18 cellular contexts compared by ENCODE assay signal in the genomic region with DNA sequence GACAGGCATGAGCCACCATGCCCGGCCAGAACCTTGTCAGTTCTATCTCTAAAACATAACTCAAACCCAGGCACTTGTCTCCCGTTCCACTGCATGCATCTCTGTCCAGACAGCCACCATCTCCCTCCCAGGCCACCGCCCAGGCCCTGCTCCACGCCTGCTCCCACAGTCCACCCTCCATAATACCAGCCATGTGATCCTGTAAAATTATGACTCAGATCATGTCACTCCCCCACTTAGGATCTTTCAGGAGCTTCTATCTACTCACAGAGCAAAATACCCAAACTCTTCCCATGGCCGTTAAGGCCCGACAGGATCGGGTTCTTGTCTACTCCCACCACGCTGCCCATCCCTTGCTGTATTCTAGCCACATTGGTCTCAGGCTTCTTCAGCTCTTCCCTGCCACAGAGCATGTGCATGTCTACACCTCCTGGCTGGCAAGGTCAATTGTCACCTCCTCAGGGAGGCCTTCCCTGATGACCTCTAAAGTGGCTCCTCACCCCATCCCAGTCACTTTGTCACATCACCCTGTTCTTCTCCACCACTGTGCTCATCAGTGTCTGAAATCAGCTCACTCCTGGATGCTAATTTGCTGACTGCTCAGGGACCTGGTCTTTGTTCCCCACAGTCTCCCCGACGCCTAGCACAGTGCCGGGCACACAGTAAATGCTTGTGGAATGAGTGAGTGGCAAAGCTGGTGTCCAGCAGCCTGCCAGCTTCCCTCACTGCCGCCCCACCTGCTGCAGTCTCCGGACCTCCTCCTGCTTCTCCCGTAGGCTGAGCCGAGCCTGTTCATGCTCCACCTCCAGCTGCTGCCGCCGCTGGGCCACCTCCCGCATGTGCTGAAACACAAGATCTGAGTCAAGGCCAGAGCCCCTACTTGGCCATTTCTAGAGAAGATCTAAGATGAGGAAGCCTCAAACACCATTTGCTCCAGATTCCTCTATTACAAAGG. TPM values are rescaled to one million over a fixed set of nuclear protein-coding genes. Genes with fewer than 3 reads are reported as not detected.
A peak's percentile ranks its signal among the peaks of the same experiment; 100 is the strongest.
DNase-seq lines count a peak whose midpoint lies in the region; ATAC-seq and TF ChIP-seq lines count a peak whose summit lies in the region.
"Had no signal": no experiment of that assay in that cellular context is flagged by ENCODE, and none has a peak within 500 bp of the region (broad histone marks: within the 10 kb centered on the region; RNA-seq: fewer than 3 reads in every experiment).

No MANE protein-coding gene starts in this region.

- H3K4me1 ChIP-seq in CD8-positive, alpha-beta memory T cell (ENCODE audit: insufficient read depth, low read length), result peaks cover 22% of the 10 kb centered on the region

- no peaks in the 10 kb centered on the region for H3K9me3 ChIP-seq in CD8-positive, alpha-beta memory T cell (ENCODE audit: low read length)
- H3K9me3 ChIP-seq: suprapubic skin had no signal

- POLR2A ChIA-PET in activated CD4-positive, alpha-beta T cell treated with anti-CD3 and anti-CD28 coated beads, Interleukin-2, amount 10 ng/mL, durations not matched to agents 7 days and 5 days (lab: Charles Lee), result interaction anchor here (1.0 kb wide), 2 partner anchors 14 to 23 kb away, joined by 3 to 4 read pairs; no protein-coding TSS in a partner anchor
- POLR2A ChIA-PET in CD8-positive, alpha-beta memory T cell (lab: Charles Lee), result interaction anchor here (0.9 to 2.4 kb wide), 2 partner anchors 15 to 23 kb away, joined by 5 to 6 read pairs; no protein-coding TSS in a partner anchor

- no peak for TF ChIP-seq POLR2A in lower leg skin (IDR thresholded peaks at IDR 0.05)

- peaks cover 12% of the 10 kb centered on the region for H3K36me3 Mint-ChIP-seq in activated CD4-positive, alpha-beta T cell treated with anti-CD3 and anti-CD28 coated beads, Interleukin-2, amount 10 ng/mL, durations not matched to agents 7 days and 5 days (ENCODE audit: low read depth)
- H3K36me3 Mint-ChIP-seq in CD8-positive, alpha-beta memory T cell, result peaks cover 0 to 31% (median 5%) of the 10 kb centered on the region in 3 donors
- H3K36me3 Mint-ChIP-seq in activated T-helper 17 cell treated with anti-CD3 and anti-CD28 coated beads, Interleukin-2, amount 50 U/mL, for 72 hours (ENCODE audit: low read depth), result peaks cover 77% of the 10 kb centered on the region
- H3K36me3 Mint-ChIP-seq in neural crest cell (ENCODE audit: low read depth), result peaks cover 2% of the 10 kb centered on the region

- H3K27me3 Mint-ChIP-seq in activated CD4-positive, alpha-beta T cell treated with anti-CD3 and anti-CD28 coated beads, Interleukin-2, amount 10 ng/mL, durations not matched to agents 7 days and 5 days, result peaks cover 4% of the 10 kb centered on the region
- no peaks in the 10 kb centered on the region for H3K27me3 Mint-ChIP-seq in CD8-positive, alpha-beta memory T cell
- H3K27me3 Mint-ChIP-seq in activated T-helper 17 cell treated with anti-CD3 and anti-CD28 coated beads, Interleukin-2, amount 50 U/mL, for 72 hours, result no peaks in the 10 kb centered on the region
- H3K27me3 Mint-ChIP-seq in neural crest cell (ENCODE audit: low read depth), result no peaks in the 10 kb centered on the region

- no peaks in the 10 kb centered on the region for H3K27me3 ChIP-seq in CD8-positive, alpha-beta memory T cell (ENCODE audit: insufficient read depth, low read length, poor library complexity, severe bottlenecking)

- 95% methylated on average over 18 of the region's 18 CpGs for WGBS in lower leg skin, 2 donors

- peak overlapping the region; percentile 48 for H3K27ac Mint-ChIP-seq in activated CD4-positive, alpha-beta T cell treated with anti-CD3 and anti-CD28 coated beads, Interleukin-2, amount 10 ng/mL, durations not matched to agents 7 days and 5 days
- H3K27ac Mint-ChIP-seq in CD8-positive, alpha-beta memory T cell, result peak overlapping the region in 6 of 8 donors; percentile 44 to 88 (median 63)
- peak overlapping the region; percentile 30 for H3K27ac Mint-ChIP-seq in activated T-helper 17 cell treated with anti-CD3 and anti-CD28 coated beads, Interleukin-2, amount 50 U/mL, for 72 hours
- peak overlapping the region; percentile 53 for H3K27ac Mint-ChIP-seq in neural crest cell (ENCODE audit: unreplicated experiment)

- H3K27ac ChIP-seq in CD8-positive, alpha-beta memory T cell (ENCODE audit: low read depth, low read length), result no peak overlapping the region
- H3K27ac ChIP-seq: parathyroid adenoma, suprapubic skin had no signal

- no peaks in the 10 kb centered on the region for H3K36me3 ChIP-seq in CD8-positive, alpha-beta memory T cell (ENCODE audit: insufficient read depth, low read length)
- H3K36me3 ChIP-seq: suprapubic skin had no signal

- H3K4me3 Mint-ChIP-seq in activated CD4-positive, alpha-beta T cell treated with anti-CD3 and anti-CD28 coated beads, Interleukin-2, amount 10 ng/mL, durations not matched to agents 7 days and 5 days, result no peak overlapping the region
- H3K4me3 Mint-ChIP-seq in CD8-positive, alpha-beta memory T cell, result no peak overlapping the region
- H3K4me3 Mint-ChIP-seq in activated T-helper 17 cell treated with anti-CD3 and anti-CD28 coated beads, Interleukin-2, amount 50 U/mL, for 72 hours, result no peak overlapping the region
- H3K4me3 Mint-ChIP-seq in neural crest cell, result peak overlapping the region; percentile 43

- CTCF ChIA-PET in activated CD4-positive, alpha-beta T cell treated with anti-CD3 and anti-CD28 coated beads, Interleukin-2, amount 10 ng/mL, durations not matched to agents 7 days and 5 days (lab: Charles Lee), result interaction anchor here (1.1 to 3.4 kb wide), 5 partner anchors 9 to 30 kb away, joined by 5 to 10 read pairs (median 6); a partner anchor contains a TSS
- CTCF ChIA-PET in CD8-positive, alpha-beta memory T cell (lab: Charles Lee), result interaction anchor here (1.0 to 15.4 kb wide), 5 partner anchors 20 to 166 kb away, joined by 3 to 504 read pairs (median 4); a partner anchor contains a TSS

- peaks cover 26% of the 10 kb centered on the region for H3K4me1 Mint-ChIP-seq in activated CD4-positive, alpha-beta T cell treated with anti-CD3 and anti-CD28 coated beads, Interleukin-2, amount 10 ng/mL, durations not matched to agents 7 days and 5 days
- H3K4me1 Mint-ChIP-seq in CD8-positive, alpha-beta memory T cell, result peaks cover 30 to 49% (median 31%) of the 10 kb centered on the region in 3 donors
- peaks cover 19% of the 10 kb centered on the region for H3K4me1 Mint-ChIP-seq in activated T-helper 17 cell treated with anti-CD3 and anti-CD28 coated beads, Interleukin-2, amount 50 U/mL, for 72 hours
- peaks cover 17% of the 10 kb centered on the region for H3K4me1 Mint-ChIP-seq in neural crest cell

- intact Hi-C loops in lower leg skin (cut with DNase I; ENCODE audit: low total_unique reads), result no loop called here

- no peak for TF ChIP-seq CTCF in neural crest cell (conservative IDR thresholded peaks at IDR 0.05)
- no peak for TF ChIP-seq CTCF in lower leg skin (IDR thresholded peaks at IDR 0.05)

- no peak for ATAC-seq in activated T-helper 17 cell treated with anti-CD3 and anti-CD28 coated beads, Interleukin-2, amount 50 U/mL, for 72 hours (replicated peaks)
- ATAC-seq: esophagus mucosa, Panc1 had no signal

- no peak for DNase-seq in activated CD4-positive, alpha-beta T cell treated with anti-CD3 and anti-CD28 coated beads, Interleukin-2, amount 10 ng/mL, durations not matched to agents 7 days and 5 days
- no peak for DNase-seq in activated CD4-positive, alpha-beta T cell treated with anti-CD3 and anti-CD28 coated beads, Interleukin-2, amount 50 U/mL, for 1 hour
- peak in 1 of 5 donors; percentile 37 for DNase-seq in CD8-positive, alpha-beta memory T cell
- DNase-seq in neural crest cell (ENCODE audit: low read depth, low spot score) (no peak), lower leg skin (ENCODE audit: low spot score in 2 of 2) (no peak), NAMALWA (ENCODE audit: low spot score) (no peak)
- no peak for DNase-seq in stimulated activated CD4-positive, alpha-beta T cell treated with anti-CD3 and anti-CD28 coated beads, Interleukin-2, amount 100 ng/mL, for 48 hours
- DNase-seq: activated CD4-positive, CD25-positive, alpha-beta regulatory T cell; cortex of kidney; GDM1; NCI-H1930; NCI-H69; SW 1271 had no signal

- H3K9me3 Mint-ChIP-seq in activated CD4-positive, alpha-beta T cell treated with anti-CD3 and anti-CD28 coated beads, Interleukin-2, amount 10 ng/mL, durations not matched to agents 7 days and 5 days, result no peaks in the 10 kb centered on the region
- H3K9me3 Mint-ChIP-seq in CD8-positive, alpha-beta memory T cell, result no peaks in the 10 kb centered on the region
- no peaks in the 10 kb centered on the region for H3K9me3 Mint-ChIP-seq in activated T-helper 17 cell treated with anti-CD3 and anti-CD28 coated beads, Interleukin-2, amount 50 U/mL, for 72 hours
- H3K9me3 Mint-ChIP-seq in neural crest cell, result no peaks in the 10 kb centered on the region

- H3K4me3 ChIP-seq in CD8-positive, alpha-beta memory T cell (ENCODE audit: low read length), result no peak overlapping the region
- H3K4me3 ChIP-seq in lower leg skin (ENCODE audit: low read depth, poor library complexity, severe bottlenecking), result no peak overlapping the region
- H3K4me3 ChIP-seq: suprapubic skin had no signal

RNA-seq across cellular contexts. Expression of a gene that starts 6.7 kb away (rescaled TPM):
- 10 to 100 TPM; 44.1 to 57.5 TPM for total RNA-seq in activated CD4-positive, alpha-beta T cell treated with anti-CD3 and anti-CD28 coated beads, Interleukin-2, amount 10 ng/mL, durations not matched to agents 7 days and 5 days
- total RNA-seq in CD8-positive, alpha-beta memory T cell, result 10 to 100 TPM; 14.4 to 15.0 TPM
- polyA plus RNA-seq in CD8-positive, alpha-beta memory T cell, result 4.0 TPM
- 100 to 1,000 TPM in 1 of 2 donors, 10 to 100 TPM in 1; 97.2 to 107 TPM for total RNA-seq in activated T-helper 17 cell treated with anti-CD3 and anti-CD28 coated beads, Interleukin-2, amount 50 U/mL, for 72 hours
- total RNA-seq in neural crest cell, result 27.9 and 30.5 TPM in 2 replicates
- 10 to 100 TPM in 1 of 4 donors, 1 to 10 TPM in 3; 8.2 to 18.3 (median 8.8) TPM for total RNA-seq in lower leg skin

RNA-seq across cellular contexts. Expression of a gene that starts 30.2 kb away (rescaled TPM):
- 10 to 100 TPM; 66.1 to 69.0 TPM for total RNA-seq in activated CD4-positive, alpha-beta T cell treated with anti-CD3 and anti-CD28 coated beads, Interleukin-2, amount 10 ng/mL, durations not matched to agents 7 days and 5 days
- 100 to 1,000 TPM; 145 to 149 TPM for total RNA-seq in CD8-positive, alpha-beta memory T cell
- polyA plus RNA-seq in CD8-positive, alpha-beta memory T cell, result 97.5 TPM
- 100 to 1,000 TPM; 117 to 147 TPM for total RNA-seq in activated T-helper 17 cell treated with anti-CD3 and anti-CD28 coated beads, Interleukin-2, amount 50 U/mL, for 72 hours
- total RNA-seq in neural crest cell (79.1 and 83.8 TPM in 2 replicates), lower leg skin (10 to 100 TPM; 49.5 to 89.7 (median 57.5) TPM)

RNA-seq across cellular contexts. Expression of a gene that starts 41.1 kb away (rescaled TPM):
- total RNA-seq in activated CD4-positive, alpha-beta T cell treated with anti-CD3 and anti-CD28 coated beads, Interleukin-2, amount 10 ng/mL, durations not matched to agents 7 days and 5 days, result not detected
- total RNA-seq in CD8-positive, alpha-beta memory T cell, result not detected
- polyA plus RNA-seq in CD8-positive, alpha-beta memory T cell, result not detected
- 1 to 10 TPM; 1.2 to 2.0 TPM for total RNA-seq in activated T-helper 17 cell treated with anti-CD3 and anti-CD28 coated beads, Interleukin-2, amount 50 U/mL, for 72 hours
- total RNA-seq in neural crest cell (not detected in 2 replicates), lower leg skin (under 1 TPM in 1 of 4 donors, not detected in 3; 0.10 TPM)
- total RNA-seq: esophagus mucosa, suprapubic skin had no signal
